ENCODE assay signal across 23 cellular contexts in genomic region chr22:37288521-37288920, GRCh38. TPM values are rescaled to one million over a fixed set of nuclear protein-coding genes. Genes with fewer than 3 reads are reported as not detected.
DNase-seq lines count a peak whose midpoint lies in the region; ATAC-seq and TF ChIP-seq lines count a peak whose summit lies in the region.
"Had no signal": no experiment of that assay in that cellular context is flagged by ENCODE, and none has a peak within 500 bp of the region (broad histone marks: within the 10 kb centered on the region; RNA-seq: fewer than 3 reads in every experiment).

No MANE protein-coding gene starts in this region.

- in situ Hi-C loops in GM13976 (cut with MboI; ENCODE audit: low sequenced_read_pairs, unreplicated experiment), result no loop called here

- peak overlapping the region; percentile 79 for H3K27ac ChIP-seq in BLaER1
- no peak overlapping the region for H3K27ac ChIP-seq in CD8-positive, alpha-beta T cell (ENCODE audit: low read depth, low read length)
- H3K27ac ChIP-seq: tibial nerve had no signal

- H3K9me3 Mint-ChIP-seq in CD8-positive, alpha-beta T cell, result no peaks in the 10 kb centered on the region
- peaks cover 0 to 8% (median 4%) of the 10 kb centered on the region in 7 donors for H3K9me3 Mint-ChIP-seq in naive B cell
- H3K9me3 Mint-ChIP-seq in stimulated activated memory B cell treated with anti-CD40 and anti-IgM and Interleukin-4, amounts not matched to agents 10 μg/mL and 1 μg/mL and 100 μg/mL, for 72 hours, result peaks cover 4% of the 10 kb centered on the region

- H3K4me1 ChIP-seq in BLaER1, result peaks cover 94% of the 10 kb centered on the region
- peaks cover 44% of the 10 kb centered on the region for H3K4me1 ChIP-seq in CD8-positive, alpha-beta T cell (ENCODE audit: insufficient read depth, low read length)
- H3K4me1 ChIP-seq: tibial nerve had no signal

- peaks cover 7% of the 10 kb centered on the region; the same call in 1 of the 2 replicates for H4K20me1 ChIP-seq in BLaER1

- H3K9me3 ChIP-seq in BLaER1 (0 out of 2 replicates have a peak, but pooled peaks cover 7% of the 10 kb centered on the region), T-helper 17 cell (ENCODE audit: control insufficient read depth, low read length, poor library complexity, severe bottlenecking) (no peaks in the 10 kb centered on the region)
- H3K9me3 ChIP-seq in CD8-positive, alpha-beta T cell (ENCODE audit: low read length), result no peaks in the 10 kb centered on the region

- H3K36me3 ChIP-seq in BLaER1, result peaks cover 30% of the 10 kb centered on the region
- H3K36me3 ChIP-seq in CD8-positive, alpha-beta T cell (ENCODE audit: insufficient read depth, low read length), result peaks cover 48% of the 10 kb centered on the region
- H3K36me3 ChIP-seq: tibial nerve had no signal

- no peaks in the 10 kb centered on the region for H3K27me3 Mint-ChIP-seq in CD8-positive, alpha-beta T cell (ENCODE audit: low read depth)
- no peaks in the 10 kb centered on the region for H3K27me3 Mint-ChIP-seq in T-helper 17 cell
- H3K27me3 Mint-ChIP-seq in naive B cell, result no peaks in the 10 kb centered on the region
- H3K27me3 Mint-ChIP-seq in stimulated activated memory B cell treated with anti-CD40 and anti-IgM and Interleukin-4, amounts not matched to agents 10 μg/mL and 1 μg/mL and 100 μg/mL, for 72 hours, result no peaks in the 10 kb centered on the region

- intact Hi-C loops in CD8-positive, alpha-beta T cell (cut with DNase I, micrococcal nuclease), result no loop called here

- peak overlapping the region; percentile 75 for H3K27ac Mint-ChIP-seq in CD8-positive, alpha-beta T cell
- H3K27ac Mint-ChIP-seq in T-helper 17 cell, result peak overlapping the region; percentile 14
- peak overlapping the region in 4 of 6 donors; percentile 10 to 81 (median 53) for H3K27ac Mint-ChIP-seq in naive B cell
- H3K27ac Mint-ChIP-seq in stimulated activated memory B cell treated with anti-CD40 and anti-IgM and Interleukin-4, amounts not matched to agents 10 μg/mL and 1 μg/mL and 100 μg/mL, for 72 hours, result no peak overlapping the region
- H3K27ac Mint-ChIP-seq: H9, WTC11 had no signal

- no peak for ATAC-seq in CD8-positive, alpha-beta T cell
- ATAC-seq in T-helper 17 cell (no peak), naive B cell (ENCODE audit: low read depth in 2 of 2) (no peak)
- ATAC-seq in stimulated activated memory B cell treated with anti-CD40 and anti-IgM and Interleukin-4, amounts not matched to agents 10 μg/mL and 1 μg/mL and 100 μg/mL, for 72 hours, result no peak
- ATAC-seq: left lobe of liver, WTC11 had no signal

- DNase-seq in CD8-positive, alpha-beta T cell, result no peak
- DNase-seq in T-helper 17 cell, result no peak
- DNase-seq in naive B cell, result no peak
- no peak for DNase-seq in D341Med (ENCODE audit: low spot score)
- no peak for DNase-seq in GM13976 (ENCODE audit: low spot score)
- DNase-seq: activated effector memory CD4-positive, alpha-beta T cell treated with Interleukin-2 at 50 U/mL for 16 hours; amygdala; cortex of kidney; H9; head of caudate nucleus; NCI-H1105 treated with DMSO at 0.1 percent for 48 hours; NCI-H2171; SIG-M5; stimulated activated CD4-positive, alpha-beta T cell treated with anti-CD3 and anti-CD28 coated beads, Interleukin-2, amount 100 ng/mL, for 24 hours; stimulated activated naive CD8-positive, alpha-beta T cell treated with anti-CD3 and anti-CD28 coated beads, Interleukin-15, Interleukin-2, amounts not matched to agents 100 U/mL and 50 U/mL, for 24 hours had no signal

- peaks cover 91% of the 10 kb centered on the region for H3K36me3 Mint-ChIP-seq in CD8-positive, alpha-beta T cell
- peaks cover 10% of the 10 kb centered on the region for H3K36me3 Mint-ChIP-seq in T-helper 17 cell (ENCODE audit: low read depth)
- peaks cover 34 to 35% of the 10 kb centered on the region in 2 donors for H3K36me3 Mint-ChIP-seq in naive B cell
- peaks cover 63% of the 10 kb centered on the region for H3K36me3 Mint-ChIP-seq in stimulated activated memory B cell treated with anti-CD40 and anti-IgM and Interleukin-4, amounts not matched to agents 10 μg/mL and 1 μg/mL and 100 μg/mL, for 72 hours
- H3K36me3 Mint-ChIP-seq: WTC11 had no signal

- H3K27me3 ChIP-seq in BLaER1, result no peaks in the 10 kb centered on the region
- no peaks in the 10 kb centered on the region for H3K27me3 ChIP-seq in CD8-positive, alpha-beta T cell (ENCODE audit: insufficient read depth, low read length)

- no peak overlapping the region for H3K9ac ChIP-seq in BLaER1

- CTCF ChIA-PET in CD8-positive, alpha-beta T cell (lab: Charles Lee), result interaction anchor here (0.7 kb wide), 1 partner anchor 16 kb away, joined by 6 read pairs; no protein-coding TSS in a partner anchor

- H3K4me3 ChIP-seq in BLaER1, result no peak overlapping the region
- H3K4me3 ChIP-seq in CD8-positive, alpha-beta T cell (ENCODE audit: low read depth, low read length), result no peak overlapping the region
- H3K4me3 ChIP-seq: tibial nerve had no signal

- TF ChIP-seq CTCF in CD8-positive, alpha-beta T cell (IDR thresholded peaks at IDR 0.05), result no peak
- TF ChIP-seq CTCF in GM13976 (IDR thresholded peaks at IDR 0.05; ENCODE audit: borderline replicate concordance, control extremely low read depth, extremely low read depth, insufficient read depth, missing control alignments), result no peak

- H3K4me3 Mint-ChIP-seq in CD8-positive, alpha-beta T cell, result no peak overlapping the region
- no peak overlapping the region for H3K4me3 Mint-ChIP-seq in T-helper 17 cell
- H3K4me3 Mint-ChIP-seq in naive B cell, result no peak overlapping the region
- no peak overlapping the region for H3K4me3 Mint-ChIP-seq in stimulated activated memory B cell treated with anti-CD40 and anti-IgM and Interleukin-4, amounts not matched to agents 10 μg/mL and 1 μg/mL and 100 μg/mL, for 72 hours
- H3K4me3 Mint-ChIP-seq: H9, neural crest cell, WTC11 had no signal

- POLR2A ChIA-PET in CD8-positive, alpha-beta T cell (lab: Charles Lee), result no interaction called here

- peaks cover 84% of the 10 kb centered on the region for H3K4me1 Mint-ChIP-seq in CD8-positive, alpha-beta T cell (ENCODE audit: low read depth)
- H3K4me1 Mint-ChIP-seq in T-helper 17 cell (peaks cover 63% of the 10 kb centered on the region), naive B cell (peaks cover 64 to 89% (median 86%) of the 10 kb centered on the region in 3 donors)
- peaks cover 57% of the 10 kb centered on the region for H3K4me1 Mint-ChIP-seq in stimulated activated memory B cell treated with anti-CD40 and anti-IgM and Interleukin-4, amounts not matched to agents 10 μg/mL and 1 μg/mL and 100 μg/mL, for 72 hours

- H3K4me2 ChIP-seq in BLaER1, result peak overlapping the region; percentile 73

RNA-seq across cellular contexts. Expression of gene CYTH4, which starts 6.2 kb away (rescaled TPM):
- 100 to 1,000 TPM; 129 to 143 TPM for total RNA-seq in CD8-positive, alpha-beta T cell
- 10 to 100 TPM; 89.5 to 98.7 TPM for total RNA-seq in T-helper 17 cell
- 10 to 100 TPM; 29.3 to 74.9 (median 46.1) TPM for polyA plus RNA-seq in naive B cell (ENCODE audit: low read depth in 6 of 6)
- total RNA-seq: endothelial cell of umbilical vein, H9, LHCN-M2, neural crest cell had no signal

RNA-seq across cellular contexts. Expression of gene RAC2, which starts 44.5 kb away (rescaled TPM):
- 100 to 1,000 TPM; 152 to 159 TPM for total RNA-seq in CD8-positive, alpha-beta T cell
- 100 to 1,000 TPM; 297 to 478 TPM for total RNA-seq in T-helper 17 cell
- polyA plus RNA-seq in naive B cell (ENCODE audit: low read depth in 6 of 6), result 100 to 1,000 TPM; 671 to 842 (median 780) TPM
